Comparison of ENCODE assay signal across 13 cellular contexts in the genomic region with DNA sequence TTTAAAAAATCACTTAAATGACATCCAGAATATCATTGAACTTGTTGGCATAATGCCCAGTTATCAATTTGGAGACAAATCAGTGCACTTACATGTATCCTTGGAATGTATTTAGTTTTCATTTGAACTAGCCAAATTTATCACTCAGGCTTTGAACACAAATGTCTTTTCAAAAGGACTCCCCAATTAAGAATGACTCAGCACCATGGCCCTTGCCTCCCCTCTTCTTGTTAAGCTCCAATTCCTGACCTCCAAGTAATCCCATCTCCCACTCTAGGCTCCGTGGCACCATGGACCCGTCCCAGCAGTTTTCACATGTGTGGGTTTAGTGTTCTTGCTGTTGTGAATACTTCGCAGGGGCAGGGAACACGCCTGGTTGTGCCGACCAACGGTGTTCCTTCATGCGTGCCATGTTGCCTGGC. TPM values are rescaled to one million over a fixed set of nuclear protein-coding genes. Genes with fewer than 3 reads are reported as not detected.
DNase-seq lines count a peak whose midpoint lies in the region; ATAC-seq and TF ChIP-seq lines count a peak whose summit lies in the region.
"Had no signal": no experiment of that assay in that cellular context is flagged by ENCODE, and none has a peak within 500 bp of the region (broad histone marks: within the 10 kb centered on the region; RNA-seq: fewer than 3 reads in every experiment).

No MANE protein-coding gene starts in this region.

- no TSS peak for BruUV-seq in PC-3 (replicated peaks; lab: Mats Ljungman, UMichigan)

- peak; percentile 42 for DNase-seq in EH (ENCODE audit: low read depth)
- DNase-seq in PC-3 = no peak
- DNase-seq in fibroblast of lung (ENCODE audit: low read depth in 2 of 2) = peak in 1 of 2 donors; percentile 68
- DNase-seq in psoas muscle = no peak
- no peak for DNase-seq in ACHN
- DNase-seq in CD8-positive, alpha-beta T cell = no peak
- DNase-seq in GM03348 (ENCODE audit: low spot score) = no peak
- DNase-seq: activated T-cell treated with anti-CD3 and anti-CD28 coated beads for 4 hours, DMS79, NCI-H526, T-helper 9 cell had no signal

- H3K9me3 ChIP-seq in PC-3 (ENCODE audit: low read length) (no peaks in the 10 kb centered on the region), fibroblast of lung (ENCODE audit: control insufficient read depth, insufficient read depth, low read depth, low read length) (no peaks in the 10 kb centered on the region), psoas muscle (no peaks in the 10 kb centered on the region)
- no peaks in the 10 kb centered on the region for H3K9me3 ChIP-seq in CD8-positive, alpha-beta T cell (ENCODE audit: low read length)

- 0 out of 2 replicates have a peak overlapping the region, but pooled peaks have one; percentile 81 for H3K9ac ChIP-seq in PC-3 (ENCODE audit: low read length)
- no peak overlapping the region for H3K9ac ChIP-seq in fibroblast of lung (ENCODE audit: insufficient read depth, low read length)

- intact Hi-C loops in PC-3 (cut with micrococcal nuclease) = loop anchor here (10.0 kb wide), 2 partner anchors 82 to 228 kb away; no protein-coding TSS in a partner anchor
- intact Hi-C loops in psoas muscle (cut with DNase I) = loop anchor here in 1 of 2 donors (10.0 kb wide), 1 partner anchor 228 kb away; no protein-coding TSS in a partner anchor
- intact Hi-C loops in CD8-positive, alpha-beta T cell (cut with DNase I, micrococcal nuclease) = no loop called here

- no peak overlapping the region for H3K4me3 Mint-ChIP-seq in CD8-positive, alpha-beta T cell
- H3K4me3 Mint-ChIP-seq: memory B cell had no signal

- H4K20me1 ChIP-seq in PC-3 (ENCODE audit: low read length) = peaks cover 27% of the 10 kb centered on the region
- no peaks in the 10 kb centered on the region for H4K20me1 ChIP-seq in fibroblast of lung (ENCODE audit: control insufficient read depth, extremely low read depth, insufficient read depth, low read length)

- H3K9me2 ChIP-seq in PC-3 (replicated peaks; ENCODE audit: low read length) = no peaks in the 10 kb centered on the region

- peaks cover 17% of the 10 kb centered on the region for H3K4me1 ChIP-seq in PC-3 (ENCODE audit: insufficient read depth, low read length)
- peaks cover 3% of the 10 kb centered on the region for H3K4me1 ChIP-seq in fibroblast of lung (ENCODE audit: control insufficient read depth, extremely low read depth, insufficient read depth, low read length)
- H3K4me1 ChIP-seq in psoas muscle = peaks cover 5% of the 10 kb centered on the region
- H3K4me1 ChIP-seq in CD8-positive, alpha-beta T cell (ENCODE audit: insufficient read depth, low read length) = no peaks in the 10 kb centered on the region

- 83 to 90% (median 88%) methylated on average over 7 of the region's 7 CpGs for WGBS in psoas muscle, 3 donors

- H3K27me3 ChIP-seq in PC-3 (ENCODE audit: low read length) (no peaks in the 10 kb centered on the region), fibroblast of lung (ENCODE audit: control insufficient read depth, insufficient read depth, low read length) (no peaks in the 10 kb centered on the region), psoas muscle (ENCODE audit: insufficient read depth in 3 of 3, low read length in 2 of 3) (peaks cover 0 to 47% (median 6%) of the 10 kb centered on the region in 3 donors)
- H3K27me3 ChIP-seq in CD8-positive, alpha-beta T cell (ENCODE audit: insufficient read depth, low read length) = peaks cover 6% of the 10 kb centered on the region

- H3K4me3 ChIP-seq in PC-3 (ENCODE audit: low read length) (peak overlapping the region; percentile 92), fibroblast of lung (replicated peaks in 1 of 4; ENCODE audit: control extremely low read depth in 1 of 4, insufficient read depth in 1 of 4, low read depth in 3 of 4, low read length in 4 of 4) (peak overlapping the region in 2 of 4 experiments; percentile 76 to 89), psoas muscle (peak overlapping the region; percentile 73)
- H3K4me3 ChIP-seq in CD8-positive, alpha-beta T cell (ENCODE audit: low read depth, low read length) = no peak overlapping the region

- H2AFZ ChIP-seq in PC-3 (ENCODE audit: low read length) = no peak overlapping the region
- no peak overlapping the region for H2AFZ ChIP-seq in fibroblast of lung (ENCODE audit: low read length)

- H3K4me2 ChIP-seq in PC-3 (ENCODE audit: low read length) (peak overlapping the region; percentile 89), fibroblast of lung (ENCODE audit: extremely low read depth, insufficient read depth, low read length) (peak overlapping the region; percentile 51)

- CTCF ChIA-PET in PC-3 (lab: Charles Lee) = no interaction called here
- CTCF ChIA-PET in CD8-positive, alpha-beta T cell (lab: Charles Lee) = no interaction called here

- POLR2A ChIA-PET in PC-3 (lab: Charles Lee; ENCODE audit: unreplicated experiment) = no interaction called here
- POLR2A ChIA-PET in CD8-positive, alpha-beta T cell (lab: Charles Lee) = no interaction called here

- no peak for ATAC-seq in PC-3
- no peak for ATAC-seq in psoas muscle
- no peak for ATAC-seq in CD8-positive, alpha-beta T cell
- no peak for ATAC-seq in GM21367 (IDR thresholded peaks at IDR 0.05; ENCODE audit: unreplicated experiment)

- in situ Hi-C loops in ACHN (cut with HindIII; ENCODE audit: low pct_ligation_motif_present, low pct_unique_long_range_greater_than_20kb, low sequenced_read_pairs) = no loop called here

- H3K27ac Mint-ChIP-seq in CD8-positive, alpha-beta T cell = no peak overlapping the region
- H3K27ac Mint-ChIP-seq: memory B cell had no signal

- TF ChIP-seq CTCF in PC-3 (conservative IDR thresholded peaks at IDR 0.05; ENCODE audit: low read depth, low read length) (no peak), fibroblast of lung (conservative IDR thresholded peaks at IDR 0.05 in 1 of 2, IDR thresholded peaks at IDR 0.05 in 1 of 2; ENCODE audit: low read depth in 1 of 2, low read length in 2 of 2) (no peak), psoas muscle (IDR thresholded peaks at IDR 0.05) (no peak)
- no peak for TF ChIP-seq CTCF in CD8-positive, alpha-beta T cell (IDR thresholded peaks at IDR 0.05)

- H3K27ac ChIP-seq in PC-3 (ENCODE audit: low read length) (no peak overlapping the region), fibroblast of lung (ENCODE audit: insufficient read depth, low read length) (no peak overlapping the region), psoas muscle (no peak overlapping the region)
- H3K27ac ChIP-seq in CD8-positive, alpha-beta T cell (ENCODE audit: low read depth, low read length) = no peak overlapping the region

- peaks cover 14% of the 10 kb centered on the region for H3K4me1 Mint-ChIP-seq in CD8-positive, alpha-beta T cell (ENCODE audit: low read depth)
- H3K4me1 Mint-ChIP-seq: memory B cell had no signal

- no peaks in the 10 kb centered on the region for H3F3A ChIP-seq in PC-3 (ENCODE audit: low read length, unreplicated experiment)

- H3K36me3 Mint-ChIP-seq in CD8-positive, alpha-beta T cell = no peaks in the 10 kb centered on the region
- H3K36me3 Mint-ChIP-seq: memory B cell had no signal

- H3K36me3 ChIP-seq in PC-3 (ENCODE audit: low read depth, low read length) (no peaks in the 10 kb centered on the region), fibroblast of lung (ENCODE audit: control insufficient read depth, insufficient read depth, low read length) (no peaks in the 10 kb centered on the region), psoas muscle (ENCODE audit: insufficient read depth in 1 of 2, low read depth in 1 of 2) (no peaks in the 10 kb centered on the region)
- no peaks in the 10 kb centered on the region for H3K36me3 ChIP-seq in CD8-positive, alpha-beta T cell (ENCODE audit: insufficient read depth, low read length)

- H3K9me3 Mint-ChIP-seq in CD8-positive, alpha-beta T cell = no peaks in the 10 kb centered on the region
- H3K9me3 Mint-ChIP-seq: memory B cell had no signal

- peaks cover 51% of the 10 kb centered on the region for H3K27me3 Mint-ChIP-seq in CD8-positive, alpha-beta T cell (ENCODE audit: low read depth)

- peaks cover 40% of the 10 kb centered on the region for H3K79me2 ChIP-seq in PC-3 (ENCODE audit: low read length)
- H3K79me2 ChIP-seq in fibroblast of lung (ENCODE audit: control insufficient read depth, insufficient read depth, low read length) = peaks cover 17% of the 10 kb centered on the region

RNA-seq across cellular contexts. Expression of a gene that starts 2.7 kb away (rescaled TPM):
- 109 and 146 TPM in 2 replicates for total RNA-seq in PC-3 (2014; rRNA removed)
- total RNA-seq in fibroblast of lung = 65.5 and 68.5 TPM in 2 replicates
- 87.7 and 133 TPM in 2 replicates for polyA plus RNA-seq in fibroblast of lung
- polyA plus RNA-seq in fibroblast of lung (2012) = 84.1 and 140 TPM in 2 replicates
- 14.8 and 24.1 TPM in 2 replicates for polyA minus RNA-seq in fibroblast of lung (ENCODE audit: low replicate concordance)
- 10 to 100 TPM in 2 of 4 donors, 1 to 10 TPM in 2; 5.9 to 13.1 (median 10.2) TPM for total RNA-seq in psoas muscle
- polyA plus RNA-seq in psoas muscle = 1 to 10 TPM; 2.5 to 7.5 (median 2.6) TPM
- total RNA-seq in CD8-positive, alpha-beta T cell = under 1 TPM in 1 of 2 experiments, not detected in 1; 0.03 TPM

Comparison
In these comparisons a context has a peak if more than half of its experiments do, and no peak if none do; other contexts are left out.
1. RNA of a gene that starts 2.7 kb away (total RNA-seq): 109 to 146 TPM in PC-3, 65.5 to 68.5 TPM in fibroblast of lung and 5.9 to 13.1 TPM in psoas muscle; 0.03 TPM in CD8-positive, alpha-beta T cell; every median in the first group is over 4 times any median in the second.